ENCODE assay signal across 7 cellular contexts in the genomic region with DNA sequence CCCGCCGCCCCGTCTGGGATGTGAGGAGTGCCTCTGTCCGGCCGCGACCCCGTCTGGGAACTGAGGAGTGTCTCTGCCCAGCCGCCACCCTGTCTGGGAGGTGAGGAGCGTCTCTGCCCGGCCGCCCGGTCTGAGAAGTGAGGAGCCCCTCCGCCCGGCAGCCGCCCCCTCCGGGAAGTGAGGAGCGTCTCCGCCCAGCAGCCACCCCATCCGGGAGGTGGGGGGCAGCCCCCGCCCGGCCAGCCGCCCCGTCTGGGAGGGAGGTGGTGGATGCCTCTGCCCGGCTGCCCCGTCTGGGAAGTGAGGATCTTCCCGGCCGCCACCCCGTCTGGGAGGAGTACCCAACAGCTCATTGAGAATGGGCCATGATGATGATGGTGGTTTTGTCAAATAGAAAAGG. TPM values are rescaled to one million over a fixed set of nuclear protein-coding genes. Genes with fewer than 3 reads are reported as not detected.
DNase-seq lines count a peak whose midpoint lies in the region; ATAC-seq, FAIRE-seq and TF ChIP-seq lines count a peak whose summit lies in the region.
"Not testable (repeated sequence)": the region's sequence is repeated elsewhere in the genome, so short reads cannot be mapped to it uniquely, and the experiment has no call there.

No MANE protein-coding gene starts in this region.

- peaks cover 75% of the 10 kb centered on the region for H3K79me2 ChIP-seq in DOHH2 (ENCODE audit: control insufficient read depth, low read length)
- H3K79me2 ChIP-seq in hepatocyte; HepG2 (ENCODE audit: insufficient read depth, low read length): not testable (repeated sequence)

- peaks cover 92% of the 10 kb centered on the region for H3K36me3 Mint-ChIP-seq in activated T-cell treated with anti-CD3 and anti-CD28 coated beads, Interleukin-2, amount 50 U/mL, for 24 hours (ENCODE audit: low read depth)
- H3K36me3 Mint-ChIP-seq in endothelial cell (ENCODE audit: low read depth, unreplicated experiment) (peaks cover 53% of the 10 kb centered on the region), progenitor cell of endocrine pancreas (ENCODE audit: insufficient read depth) (peaks cover 38% of the 10 kb centered on the region)

- TF ChIP-seq RAD21 in HepG2 (CRISPR knock-in tag; IDR thresholded peaks at IDR 0.05) = not testable (repeated sequence)

- not testable (repeated sequence) for TF ChIP-seq POLR2A in HepG2 (IDR thresholded peaks at IDR 0.05; ENCODE audit: insufficient read depth in 1 of 2, low read depth in 2 of 2, low read length in 2 of 2)

- H3K4me1 Mint-ChIP-seq in activated T-cell treated with anti-CD3 and anti-CD28 coated beads, Interleukin-2, amount 50 U/mL, for 24 hours (ENCODE audit: low read depth) = peaks cover 24% of the 10 kb centered on the region
- H3K4me1 Mint-ChIP-seq in endothelial cell (ENCODE audit: unreplicated experiment) = not testable (repeated sequence)
- H3K4me1 Mint-ChIP-seq in progenitor cell of endocrine pancreas (ENCODE audit: low read depth) = peaks cover 16% of the 10 kb centered on the region

- not testable (repeated sequence) for H3K27me3 Mint-ChIP-seq in activated T-cell treated with anti-CD3 and anti-CD28 coated beads, Interleukin-2, amount 50 U/mL, for 24 hours; endothelial cell (ENCODE audit: unreplicated experiment); progenitor cell of endocrine pancreas

- POLR2A ChIA-PET in HEK293 (lab: Yijun Ruan, JAX); HepG2 (lab: Yijun Ruan, JAX): not testable (repeated sequence)

- ATAC-seq in HepG2 = not testable (repeated sequence)

- H3K4me3 Mint-ChIP-seq in activated T-cell treated with anti-CD3 and anti-CD28 coated beads, Interleukin-2, amount 50 U/mL, for 24 hours; progenitor cell of endocrine pancreas (ENCODE audit: low read depth): not testable (repeated sequence)
- H3K4me3 Mint-ChIP-seq in endothelial cell (ENCODE audit: unreplicated experiment) = peak overlapping the region; percentile 77

- not testable (repeated sequence) for H3K4me3 ChIP-seq in DOHH2 (ENCODE audit: low read length); HEK293 (ENCODE audit: low read depth, low read length); hepatocyte; HepG2 (replicated peaks in 1 of 3; ENCODE audit: insufficient read depth in 1 of 3, low read depth in 2 of 3, low read length in 3 of 3)

- H3K4me2 ChIP-seq in DOHH2 (ENCODE audit: low read length); hepatocyte; HepG2 (ENCODE audit: low read depth, low read length): not testable (repeated sequence)

- WGBS in hepatocyte (ENCODE audit: low lambda C conversion rate, missing lambda C conversion rate) = 97% methylated on average over 12 of the region's 28 CpGs
- 86% methylated on average over 11 of the region's 28 CpGs for WGBS in HepG2 (ENCODE audit: low lambda C conversion rate)

- H3K27ac ChIP-seq in DOHH2 (ENCODE audit: low read depth, low read length) = 0 out of 2 replicates have a peak overlapping the region, but pooled peaks have one; percentile 7
- H3K27ac ChIP-seq in HEK293 (ENCODE audit: extremely low read depth, low read depth, low read length); HepG2 (ENCODE audit: extremely low read length, insufficient read depth, low read length): not testable (repeated sequence)
- peak overlapping the region; percentile 20 for H3K27ac ChIP-seq in hepatocyte

- intact Hi-C loops in HepG2 (cut with micrococcal nuclease; ENCODE audit: unreplicated experiment) = not testable (repeated sequence)

- H3K9me2 ChIP-seq in DOHH2 (replicated peaks; ENCODE audit: control insufficient read depth, low read length); hepatocyte (replicated peaks; ENCODE audit: insufficient read depth): not testable (repeated sequence)

- not testable (repeated sequence) for BruUV-seq in HepG2 (replicated peaks; lab: Mats Ljungman, UMichigan)

- H3K9me3 ChIP-seq in DOHH2 (ENCODE audit: control insufficient read depth, insufficient read depth, low read length); HEK293 (ENCODE audit: control insufficient read depth, insufficient read depth, low read depth, low read length); hepatocyte (ENCODE audit: low read depth); HepG2 (ENCODE audit: low read length): not testable (repeated sequence)

- H3K27me3 ChIP-seq in DOHH2 (ENCODE audit: control insufficient read depth, low read length); hepatocyte; HepG2 (ENCODE audit: control insufficient read depth in 1 of 2, insufficient read depth in 2 of 2, low read length in 2 of 2): not testable (repeated sequence)

- H3K9me3 Mint-ChIP-seq in activated T-cell treated with anti-CD3 and anti-CD28 coated beads, Interleukin-2, amount 50 U/mL, for 24 hours; endothelial cell (ENCODE audit: unreplicated experiment); progenitor cell of endocrine pancreas (ENCODE audit: low read depth): not testable (repeated sequence)

- not testable (repeated sequence) for H3K9ac ChIP-seq in HepG2 (ENCODE audit: insufficient read depth, low read depth, low read length)

- peaks cover 97% of the 10 kb centered on the region for H3K4me1 ChIP-seq in DOHH2 (ENCODE audit: control insufficient read depth, low read length)
- not testable (repeated sequence) for H3K4me1 ChIP-seq in HEK293 (ENCODE audit: control insufficient read depth, insufficient read depth, low read length); hepatocyte (ENCODE audit: insufficient read depth)
- H3K4me1 ChIP-seq in HepG2 (ENCODE audit: insufficient read depth, low read length) = peaks cover 14% of the 10 kb centered on the region

- in situ Hi-C loops in HepG2 (cut with HindIII; ENCODE audit: extremely low pct_ligation_motif_present, low pct_unique_long_range_greater_than_20kb) = not testable (repeated sequence)

- FAIRE-seq in HepG2 (lab: Jason Lieb, UNC) = not testable (repeated sequence)

- H3K36me3 ChIP-seq in DOHH2 (ENCODE audit: control insufficient read depth, low read length) = peaks cover 89% of the 10 kb centered on the region
- peaks cover 0 to 64% of the 10 kb centered on the region in 2 experiments; a peak in 2 of 3 replicates for H3K36me3 ChIP-seq in HEK293 (ENCODE audit: control insufficient read depth in 2 of 2, insufficient read depth in 1 of 2, low read length in 2 of 2)
- not testable (repeated sequence) for H3K36me3 ChIP-seq in hepatocyte (replicated peaks; ENCODE audit: insufficient read depth, low read depth)
- peaks cover 27 to 52% of the 10 kb centered on the region in 2 experiments for H3K36me3 ChIP-seq in HepG2 (replicated peaks in 1 of 2; ENCODE audit: control insufficient read depth in 1 of 2, insufficient read depth in 2 of 2, low read length in 2 of 2)

- H4K20me1 ChIP-seq in DOHH2 (ENCODE audit: control insufficient read depth, insufficient read depth, low read depth, low read length); hepatocyte (ENCODE audit: insufficient read depth, poor library complexity, severe bottlenecking); HepG2 (ENCODE audit: insufficient read depth, low read length): not testable (repeated sequence)

- DNase-seq in activated T-cell treated with anti-CD3 and anti-CD28 coated beads, Interleukin-2, amount 50 U/mL, for 24 hours; endothelial cell (ENCODE audit: low spot score); hepatocyte (ENCODE audit: low spot score); HepG2 (ENCODE audit: low spot score); progenitor cell of endocrine pancreas (ENCODE audit: low spot score, unreplicated experiment): not testable (repeated sequence)

- not testable (repeated sequence) for TF ChIP-seq EP300 in HepG2 (IDR thresholded peaks at IDR 0.05; ENCODE audit: low read depth in 2 of 2, low read length in 2 of 2); HepG2 (CRISPR knock-in tag; IDR thresholded peaks at IDR 0.05; ENCODE audit: borderline replicate concordance)

- not testable (repeated sequence) for H2AFZ ChIP-seq in hepatocyte; HepG2 (ENCODE audit: low read length)

- H3K27ac Mint-ChIP-seq in activated T-cell treated with anti-CD3 and anti-CD28 coated beads, Interleukin-2, amount 50 U/mL, for 24 hours = peak overlapping the region; percentile 66
- not testable (repeated sequence) for H3K27ac Mint-ChIP-seq in endothelial cell (ENCODE audit: unreplicated experiment)
- H3K27ac Mint-ChIP-seq in progenitor cell of endocrine pancreas = peak overlapping the region; percentile 83

- CTCF ChIA-PET in HEK293 (lab: Yijun Ruan, JAX); HepG2 (lab: Yijun Ruan, JAX; ENCODE audit: low intra/inter-chr PET ratio, low total read pairs): not testable (repeated sequence)

- peaks cover 18% of the 10 kb centered on the region for H3F3A ChIP-seq in DOHH2 (ENCODE audit: control insufficient read depth, insufficient read depth)

- not testable (repeated sequence) for TF ChIP-seq CTCF in DOHH2 (IDR thresholded peaks at IDR 0.05; ENCODE audit: low read depth, low read length, poor library complexity, severe bottlenecking); HEK293 (tag by site-specific recombination; IDR thresholded peaks at IDR 0.05); endothelial cell (IDR thresholded peaks at IDR 0.05; ENCODE audit: unreplicated experiment); hepatocyte (IDR thresholded peaks at IDR 0.05; ENCODE audit: poor library complexity); HepG2 (CRISPR knock-in tag; IDR thresholded peaks at IDR 0.05); progenitor cell of endocrine pancreas (IDR thresholded peaks at IDR 0.05; ENCODE audit: unreplicated experiment)

RNA-seq across cellular contexts. Expression of a gene that starts 47.0 kb away (rescaled TPM):
- total RNA-seq in endothelial cell (ENCODE audit: unreplicated experiment) (43.4 TPM), hepatocyte (12.8 and 16.3 TPM in 2 replicates), HepG2 (2016; rRNA removed; fragmentation: Illumina TruSeq; extraction: Trizol) (26.7 and 31.8 TPM in 2 replicates), progenitor cell of endocrine pancreas (58.8 and 68.7 TPM in 2 replicates)
- polyA plus RNA-seq in hepatocyte (15.6 and 17.7 TPM in 2 replicates), HepG2 (2011; rRNA removed) (18.7 and 22.7 TPM in 2 replicates)
- total RNA-seq in HepG2 (2016; cell fraction: cytosol; rRNA removed; fragmentation: Illumina TruSeq; extraction: Trizol; ENCODE audit: low read depth) = 19.6 and 21.0 TPM in 2 replicates
- 27.2 and 34.0 TPM in 2 replicates for total RNA-seq in HepG2 (2016; cell fraction: insoluble cytoplasmic fraction; rRNA removed; fragmentation: Illumina TruSeq; extraction: Trizol)
- 12.7 and 13.0 TPM in 2 replicates for total RNA-seq in HepG2 (2016; cell fraction: membrane; rRNA removed; fragmentation: Illumina TruSeq; extraction: Trizol)
- total RNA-seq in HepG2 (2016; cell fraction: nucleus; rRNA removed; fragmentation: Illumina TruSeq; extraction: Trizol) = 35.2 and 38.5 TPM in 2 replicates
- 8.9 and 14.1 TPM in 2 replicates for polyA plus RNA-seq in HepG2 (2011; cell fraction: cytosol; rRNA removed)
- 122 TPM in 2 replicates for polyA plus RNA-seq in HepG2 (2011; cell fraction: nucleus; rRNA removed)
- 24.2 and 33.3 TPM in 2 replicates for polyA plus RNA-seq in HepG2 (2012)
- 3.6 TPM in 2 replicates for polyA plus RNA-seq in HepG2 (2016; cell fraction: cytosol; fragmentation: Illumina TruSeq; extraction: Trizol; ENCODE audit: low read depth)
- polyA plus RNA-seq in HepG2 (2016; cell fraction: insoluble cytoplasmic fraction; fragmentation: Illumina TruSeq; extraction: Trizol; ENCODE audit: low read depth) = 25.4 and 27.5 TPM in 2 replicates
- 6.5 and 8.9 TPM in 2 replicates for polyA plus RNA-seq in HepG2 (2016; cell fraction: membrane; fragmentation: Illumina TruSeq; extraction: Trizol; ENCODE audit: low read depth)
- polyA plus RNA-seq in HepG2 (2016; cell fraction: nucleus; fragmentation: Illumina TruSeq; extraction: Trizol; ENCODE audit: insufficient read depth, low read depth) = 82.6 and 96.2 TPM in 2 replicates
- polyA minus RNA-seq in HepG2 (2011; rRNA and poly(A)+ RNA removed; ENCODE audit: low replicate concordance) = 24.4 and 42.1 TPM in 2 replicates
- polyA minus RNA-seq in HepG2 (2011; cell fraction: cytosol; rRNA and poly(A)+ RNA removed) = 8.9 and 11.7 TPM in 2 replicates
- 42.6 and 46.6 TPM in 2 replicates for polyA minus RNA-seq in HepG2 (2011; cell fraction: nucleus; rRNA and poly(A)+ RNA removed)
